1 cellular context compared by ENCODE assay signal in the genomic region with DNA sequence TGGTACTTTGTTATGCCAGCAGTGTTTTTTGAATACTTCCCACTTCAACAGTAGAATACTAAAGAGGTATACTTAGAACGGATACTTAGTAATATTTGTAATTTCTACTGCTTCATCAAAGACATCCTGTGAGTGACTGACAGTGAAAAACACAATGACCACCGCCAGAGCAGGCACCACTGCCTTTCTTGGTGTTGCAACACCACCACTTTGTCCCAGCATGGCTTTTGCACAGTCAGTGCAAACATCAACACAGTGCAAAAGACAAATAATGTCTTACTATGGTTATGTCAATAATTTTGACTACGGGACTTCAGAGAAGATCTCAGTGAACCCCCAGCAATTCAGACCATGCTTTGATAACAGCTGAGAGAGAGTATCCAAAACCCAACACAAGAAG.
TF ChIP-seq lines count a peak whose summit lies in the region.

No MANE protein-coding gene starts in this region.

TF ChIP-seq in HepG2, 621 proteins besides CTCF, POLR2A, EP300 and RAD21 (continued from another document and continues in another):
- TF ChIP-seq, protein P1, sequence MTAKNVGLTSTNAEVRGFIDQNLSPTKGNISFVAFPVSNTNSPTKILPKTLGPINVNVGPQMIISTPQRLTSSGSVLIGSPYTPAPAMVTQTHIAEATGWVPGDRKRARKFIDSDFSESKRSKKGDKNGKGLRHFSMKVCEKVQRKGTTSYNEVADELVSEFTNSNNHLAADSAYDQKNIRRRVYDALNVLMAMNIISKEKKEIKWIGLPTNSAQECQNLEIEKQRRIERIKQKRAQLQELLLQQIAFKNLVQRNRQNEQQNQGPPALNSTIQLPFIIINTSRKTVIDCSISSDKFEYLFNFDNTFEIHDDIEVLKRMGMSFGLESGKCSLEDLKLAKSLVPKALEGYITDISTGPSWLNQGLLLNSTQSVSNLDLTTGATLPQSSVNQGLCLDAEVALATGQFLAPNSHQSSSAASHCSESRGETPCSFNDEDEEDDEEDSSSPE (CRISPR knock-in tag; IDR thresholded peaks at IDR 0.05): no peak
- TF ChIP-seq ZNF296 (CRISPR knock-in tag; conservative IDR thresholded peaks at IDR 0.05): no peak
- no peak for TF ChIP-seq TEAD3 (CRISPR knock-in tag; optimal IDR thresholded peaks at IDR 0.05; ENCODE audit: borderline replicate concordance)
- TF ChIP-seq ZNF644 (CRISPR knock-in tag; IDR thresholded peaks at IDR 0.05; ENCODE audit: low read depth): peak; percentile 92
- TF ChIP-seq SOX6 (IDR thresholded peaks at IDR 0.05): no peak
- peak; percentile 96 for TF ChIP-seq SOX6 (CRISPR knock-in tag; IDR thresholded peaks at IDR 0.05)
- no peak for TF ChIP-seq ZBTB14 (CRISPR knock-in tag; IDR thresholded peaks at IDR 0.05)
- TF ChIP-seq SRF (IDR thresholded peaks at IDR 0.05; ENCODE audit: low read depth, low read length): 0 out of 2 replicates have a peak, but pooled peaks have one; percentile 33
- TF ChIP-seq ZNF431 (CRISPR knock-in tag; IDR thresholded peaks at IDR 0.05; ENCODE audit: borderline replicate concordance, low read depth): no peak
- TF ChIP-seq, protein P2, sequence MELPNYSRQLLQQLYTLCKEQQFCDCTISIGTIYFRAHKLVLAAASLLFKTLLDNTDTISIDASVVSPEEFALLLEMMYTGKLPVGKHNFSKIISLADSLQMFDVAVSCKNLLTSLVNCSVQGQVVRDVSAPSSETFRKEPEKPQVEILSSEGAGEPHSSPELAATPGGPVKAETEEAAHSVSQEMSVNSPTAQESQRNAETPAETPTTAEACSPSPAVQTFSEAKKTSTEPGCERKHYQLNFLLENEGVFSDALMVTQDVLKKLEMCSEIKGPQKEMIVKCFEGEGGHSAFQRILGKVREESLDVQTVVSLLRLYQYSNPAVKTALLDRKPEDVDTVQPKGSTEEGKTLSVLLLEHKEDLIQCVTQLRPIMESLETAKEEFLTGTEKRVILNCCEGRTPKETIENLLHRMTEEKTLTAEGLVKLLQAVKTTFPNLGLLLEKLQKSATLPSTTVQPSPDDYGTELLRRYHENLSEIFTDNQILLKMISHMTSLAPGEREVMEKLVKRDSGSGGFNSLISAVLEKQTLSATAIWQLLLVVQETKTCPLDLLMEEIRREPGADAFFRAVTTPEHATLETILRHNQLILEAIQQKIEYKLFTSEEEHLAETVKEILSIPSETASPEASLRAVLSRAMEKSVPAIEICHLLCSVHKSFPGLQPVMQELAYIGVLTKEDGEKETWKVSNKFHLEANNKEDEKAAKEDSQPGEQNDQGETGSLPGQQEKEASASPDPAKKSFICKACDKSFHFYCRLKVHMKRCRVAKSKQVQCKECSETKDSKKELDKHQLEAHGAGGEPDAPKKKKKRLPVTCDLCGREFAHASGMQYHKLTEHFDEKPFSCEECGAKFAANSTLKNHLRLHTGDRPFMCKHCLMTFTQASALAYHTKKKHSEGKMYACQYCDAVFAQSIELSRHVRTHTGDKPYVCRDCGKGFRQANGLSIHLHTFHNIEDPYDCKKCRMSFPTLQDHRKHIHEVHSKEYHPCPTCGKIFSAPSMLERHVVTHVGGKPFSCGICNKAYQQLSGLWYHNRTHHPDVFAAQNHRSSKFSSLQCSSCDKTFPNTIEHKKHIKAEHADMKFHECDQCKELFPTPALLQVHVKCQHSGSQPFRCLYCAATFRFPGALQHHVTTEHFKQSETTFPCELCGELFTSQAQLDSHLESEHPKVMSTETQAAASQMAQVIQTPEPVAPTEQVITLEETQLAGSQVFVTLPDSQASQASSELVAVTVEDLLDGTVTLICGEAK (IDR thresholded peaks at IDR 0.05): no peak
- TF ChIP-seq, protein P2 (CRISPR knock-in tag; IDR thresholded peaks at IDR 0.05): no peak
- TF ChIP-seq SMYD3 (CRISPR knock-in tag; IDR thresholded peaks at IDR 0.05): no peak
- TF ChIP-seq ZNF572 (CRISPR knock-in tag; IDR thresholded peaks at IDR 0.05): no peak
- TF ChIP-seq MIXL1 (CRISPR knock-in tag; IDR thresholded peaks at IDR 0.05): 0 out of 2 replicates have a peak, but pooled peaks have one; percentile 21
- TF ChIP-seq NCOA5 (CRISPR knock-in tag; IDR thresholded peaks at IDR 0.05): no peak
- no peak for TF ChIP-seq HES4 (CRISPR knock-in tag; IDR thresholded peaks at IDR 0.05; ENCODE audit: borderline replicate concordance)
- TF ChIP-seq ELF1 (CRISPR knock-in tag; IDR thresholded peaks at IDR 0.05): no peak
- TF ChIP-seq, protein P3, sequence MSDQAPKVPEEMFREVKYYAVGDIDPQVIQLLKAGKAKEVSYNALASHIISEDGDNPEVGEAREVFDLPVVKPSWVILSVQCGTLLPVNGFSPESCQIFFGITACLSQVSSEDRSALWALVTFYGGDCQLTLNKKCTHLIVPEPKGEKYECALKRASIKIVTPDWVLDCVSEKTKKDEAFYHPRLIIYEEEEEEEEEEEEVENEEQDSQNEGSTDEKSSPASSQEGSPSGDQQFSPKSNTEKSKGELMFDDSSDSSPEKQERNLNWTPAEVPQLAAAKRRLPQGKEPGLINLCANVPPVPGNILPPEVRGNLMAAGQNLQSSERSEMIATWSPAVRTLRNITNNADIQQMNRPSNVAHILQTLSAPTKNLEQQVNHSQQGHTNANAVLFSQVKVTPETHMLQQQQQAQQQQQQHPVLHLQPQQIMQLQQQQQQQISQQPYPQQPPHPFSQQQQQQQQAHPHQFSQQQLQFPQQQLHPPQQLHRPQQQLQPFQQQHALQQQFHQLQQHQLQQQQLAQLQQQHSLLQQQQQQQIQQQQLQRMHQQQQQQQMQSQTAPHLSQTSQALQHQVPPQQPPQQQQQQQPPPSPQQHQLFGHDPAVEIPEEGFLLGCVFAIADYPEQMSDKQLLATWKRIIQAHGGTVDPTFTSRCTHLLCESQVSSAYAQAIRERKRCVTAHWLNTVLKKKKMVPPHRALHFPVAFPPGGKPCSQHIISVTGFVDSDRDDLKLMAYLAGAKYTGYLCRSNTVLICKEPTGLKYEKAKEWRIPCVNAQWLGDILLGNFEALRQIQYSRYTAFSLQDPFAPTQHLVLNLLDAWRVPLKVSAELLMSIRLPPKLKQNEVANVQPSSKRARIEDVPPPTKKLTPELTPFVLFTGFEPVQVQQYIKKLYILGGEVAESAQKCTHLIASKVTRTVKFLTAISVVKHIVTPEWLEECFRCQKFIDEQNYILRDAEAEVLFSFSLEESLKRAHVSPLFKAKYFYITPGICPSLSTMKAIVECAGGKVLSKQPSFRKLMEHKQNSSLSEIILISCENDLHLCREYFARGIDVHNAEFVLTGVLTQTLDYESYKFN (CRISPR knock-in tag; conservative IDR thresholded peaks at IDR 0.05): peak; percentile 76
- TF ChIP-seq HNF1B (CRISPR knock-in tag; IDR thresholded peaks at IDR 0.05): no peak
- no peak for TF ChIP-seq FOXA1 (IDR thresholded peaks at IDR 0.05)
- TF ChIP-seq FOXA1 (CRISPR knock-in tag; IDR thresholded peaks at IDR 0.05): peak; percentile 86
- TF ChIP-seq ZFP36L2 (CRISPR knock-in tag; IDR thresholded peaks at IDR 0.05): no peak
- no peak for TF ChIP-seq ZNF512 (CRISPR knock-in tag; IDR thresholded peaks at IDR 0.05)
- no peak for TF ChIP-seq HMGA1 (CRISPR knock-in tag; conservative IDR thresholded peaks at IDR 0.05)
- no peak for TF ChIP-seq ZNF775 (CRISPR knock-in tag; IDR thresholded peaks at IDR 0.05; ENCODE audit: borderline replicate concordance)
- TF ChIP-seq ISL2 (CRISPR knock-in tag; IDR thresholded peaks at IDR 0.05): peak; percentile 89
- TF ChIP-seq LCORL (IDR thresholded peaks at IDR 0.05): no peak
- TF ChIP-seq LCORL (CRISPR knock-in tag; IDR thresholded peaks at IDR 0.05): peak; percentile 83; the same call in 1 of the 2 replicates
- no peak for TF ChIP-seq ZBTB8A (CRISPR knock-in tag; IDR thresholded peaks at IDR 0.05; ENCODE audit: borderline replicate concordance, low read depth)
- no peak for TF ChIP-seq SNRNP70 (IDR thresholded peaks at IDR 0.05; ENCODE audit: low read depth, low read length)
- no peak for TF ChIP-seq ZBTB33 (CRISPR knock-in tag; IDR thresholded peaks at IDR 0.05)
- no peak for TF ChIP-seq FOXC1 (CRISPR knock-in tag; IDR thresholded peaks at IDR 0.05; ENCODE audit: borderline replicate concordance)
- peak; percentile 72; the same call in 1 of the 2 replicates for TF ChIP-seq FOXJ3 (CRISPR knock-in tag; IDR thresholded peaks at IDR 0.05; ENCODE audit: borderline replicate concordance)
- TF ChIP-seq ZNF207 (IDR thresholded peaks at IDR 0.05; ENCODE audit: borderline replicate concordance): no peak
- TF ChIP-seq PRDM4 (CRISPR knock-in tag; IDR thresholded peaks at IDR 0.05; ENCODE audit: borderline replicate concordance): no peak
